Comparison of ENCODE assay signal across 1 cellular context in genomic region chr18:4319738-4320677, GRCh38.
TF ChIP-seq lines count a peak whose summit lies in the region.

No MANE protein-coding gene starts in this region.

TF ChIP-seq in GM12878, 131 proteins besides CTCF, POLR2A, EP300 and RAD21 (continued from another document and continues in another):
- TF ChIP-seq PRDM15 (CRISPR knock-in tag; IDR thresholded peaks at IDR 0.05): no peak
- TF ChIP-seq SMC3 (IDR thresholded peaks at IDR 0.05; ENCODE audit: borderline replicate concordance, low read length): no peak
- TF ChIP-seq HDGF (IDR thresholded peaks at IDR 0.05): 0 out of 2 replicates have a peak, but pooled peaks have one; percentile 29
- TF ChIP-seq ZNF687 (IDR thresholded peaks at IDR 0.05): peak; percentile 24; the same call in 1 of the 2 replicates
- peak; percentile 82 for TF ChIP-seq PAX8 (IDR thresholded peaks at IDR 0.05)
- no peak for TF ChIP-seq ZNF274 (IDR thresholded peaks at IDR 0.05; ENCODE audit: insufficient read depth, insufficient read length)
- TF ChIP-seq ETV6 (conservative IDR thresholded peaks at IDR 0.05 in 1 of 2, IDR thresholded peaks at IDR 0.05 in 1 of 2; ENCODE audit: borderline replicate concordance in 1 of 2, low read depth in 1 of 2): no peak
- TF ChIP-seq CHD4 (IDR thresholded peaks at IDR 0.05): no peak
- no peak for TF ChIP-seq RCOR1 (conservative IDR thresholded peaks at IDR 0.05; ENCODE audit: low read depth, low read length)
- TF ChIP-seq SMAD1 (IDR thresholded peaks at IDR 0.05; ENCODE audit: low read depth, partially characterized antibody): peak; percentile 82
- no peak for TF ChIP-seq EZH2 (IDR thresholded peaks at IDR 0.05; ENCODE audit: borderline replicate concordance, control insufficient read depth, low read depth, low read length)
- TF ChIP-seq NFYA (IDR thresholded peaks at IDR 0.05; ENCODE audit: borderline replicate concordance, low read depth, low read length): no peak
- peak; percentile 89 for TF ChIP-seq MYB (IDR thresholded peaks at IDR 0.05; ENCODE audit: borderline replicate concordance, low read depth, low read length)
- TF ChIP-seq MEF2B (IDR thresholded peaks at IDR 0.05; ENCODE audit: partially characterized antibody, poor library complexity, severe bottlenecking): peak; percentile 78
- no peak for TF ChIP-seq ASH2L (IDR thresholded peaks at IDR 0.05; ENCODE audit: borderline replicate concordance, low read depth)
- TF ChIP-seq ZBTB40 (IDR thresholded peaks at IDR 0.05; ENCODE audit: borderline replicate concordance): no peak; the same call in 1 of the 2 replicates
- peak; percentile 32 to 65; a peak in 2 of 4 replicates for TF ChIP-seq IKZF2 (IDR thresholded peaks at IDR 0.05)
- TF ChIP-seq CHD1 (IDR thresholded peaks at IDR 0.05; ENCODE audit: low read depth, low read length): no peak
- TF ChIP-seq ELK1 (IDR thresholded peaks at IDR 0.05; ENCODE audit: low read depth, low read length): no peak; the same call in 1 of the 2 replicates
- no peak for TF ChIP-seq NFIC (IDR thresholded peaks at IDR 0.05; ENCODE audit: low read depth, low read length)
- no peak for TF ChIP-seq E4F1 (IDR thresholded peaks at IDR 0.05; ENCODE audit: borderline replicate concordance, partially characterized antibody)
- TF ChIP-seq BCLAF1 (IDR thresholded peaks at IDR 0.05): no peak
- TF ChIP-seq SP1 (IDR thresholded peaks at IDR 0.05; ENCODE audit: low read depth, low read length): no peak
- TF ChIP-seq IKZF1 (conservative IDR thresholded peaks at IDR 0.05): peak; percentile 66; the same call in 1 of the 2 replicates
- TF ChIP-seq TCF3 (IDR thresholded peaks at IDR 0.05; ENCODE audit: borderline replicate concordance, insufficient read depth, low read depth, low read length): no peak
- TF ChIP-seq CUX1 (IDR thresholded peaks at IDR 0.05; ENCODE audit: insufficient replicate concordance, low read depth, low read length): peak; percentile 90
- no peak for TF ChIP-seq GABPA (IDR thresholded peaks at IDR 0.05; ENCODE audit: low read depth)
